27 cellular contexts compared by ENCODE assay signal in the genomic region with DNA sequence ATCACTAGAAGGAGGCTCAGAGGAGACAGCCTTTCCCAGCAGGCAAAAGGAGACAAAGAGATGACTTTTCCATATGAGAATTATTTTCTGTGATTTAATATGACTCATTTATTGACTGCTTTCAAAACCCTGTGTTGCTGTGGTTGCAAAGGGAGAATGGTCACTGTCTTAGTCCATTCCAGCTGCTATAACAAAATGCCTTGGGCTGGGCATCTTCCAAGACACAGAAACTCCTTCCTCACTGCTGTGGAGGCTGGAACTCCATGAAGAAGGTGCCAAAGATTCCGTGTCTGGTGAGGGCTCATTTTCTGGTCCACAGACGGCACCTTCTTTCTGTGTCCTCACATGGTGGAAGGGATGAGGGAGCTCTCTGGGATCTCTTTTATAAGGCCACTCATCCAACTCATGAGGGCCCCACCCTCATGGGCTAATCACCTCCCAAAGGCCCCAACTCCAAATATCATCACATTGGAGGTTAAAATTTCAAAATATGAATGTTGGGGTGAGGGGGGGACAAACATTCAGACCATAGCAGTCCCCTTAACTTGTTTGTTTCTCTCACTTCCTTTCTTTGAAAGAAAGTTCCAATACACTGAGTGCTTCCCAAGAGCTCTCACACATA.
"Had no signal": no experiment of that assay in that cellular context is flagged by ENCODE, and none has a peak within 500 bp of the region (broad histone marks: within the 10 kb centered on the region; RNA-seq: fewer than 3 reads in every experiment).

No MANE protein-coding gene starts in this region.

- H3K36me3 ChIP-seq: esophagus squamous epithelium, gastrocnemius medialis, heart left ventricle, left lung, lower lobe of right lung had no signal

- H3K4me1 Mint-ChIP-seq: immature natural killer cell had no signal

- H3K4me2 ChIP-seq: hepatocyte had no signal

- DNase-seq: dermis blood vessel endothelial cell; dorsolateral prefrontal cortex; effector CD4-positive, alpha-beta T cell; effector memory CD4-positive, alpha-beta T cell; erythroblast; esophagus squamous epithelium; foreskin fibroblast; foreskin melanocyte; gastrocnemius medialis; heart left ventricle; hypothalamus; immature natural killer cell; left cardiac atrium; left lung; left ventricle myocardium superior; lower lobe of right lung; mesenchymal stem cell; mucosa of descending colon; naive B cell had no signal

- H3K27ac Mint-ChIP-seq: immature natural killer cell, mesothelial cell of epicardium, naive B cell had no signal

- H3K4me3 ChIP-seq: coronary artery, dorsolateral prefrontal cortex, esophagus squamous epithelium, gastrocnemius medialis, heart left ventricle, hepatocyte, left lung, lower lobe of right lung, mucosa of descending colon had no signal

- H3K4me3 Mint-ChIP-seq: immature natural killer cell, mesothelial cell of epicardium, naive B cell had no signal

- H3K9me3 Mint-ChIP-seq: immature natural killer cell, mesothelial cell of epicardium, naive B cell had no signal

- H3K27me3 ChIP-seq: dorsolateral prefrontal cortex, gastrocnemius medialis, heart left ventricle, hepatocyte, left lung had no signal

- H3K9me3 ChIP-seq: esophagus squamous epithelium, gastrocnemius medialis, left lung, lower lobe of right lung, mucosa of descending colon had no signal

- H3K79me2 ChIP-seq: hepatocyte had no signal

- H3K36me3 Mint-ChIP-seq: immature natural killer cell, mesothelial cell of epicardium, naive B cell had no signal

- H2AFZ ChIP-seq: hepatocyte had no signal

- ATAC-seq: esophagus mucosa, gastrocnemius medialis, heart left ventricle, left cardiac atrium, left lung, left ventricle myocardium superior, lower lobe of right lung, mucosa of descending colon had no signal

- H3K27ac ChIP-seq: coronary artery, dorsolateral prefrontal cortex, epithelial cell of prostate, esophagus squamous epithelium, gastrocnemius medialis, heart left ventricle, hepatocyte, left lung, lower lobe of right lung had no signal

- FAIRE-seq: colon, endometrium, keratinocyte had no signal
